In the genomic region with DNA sequence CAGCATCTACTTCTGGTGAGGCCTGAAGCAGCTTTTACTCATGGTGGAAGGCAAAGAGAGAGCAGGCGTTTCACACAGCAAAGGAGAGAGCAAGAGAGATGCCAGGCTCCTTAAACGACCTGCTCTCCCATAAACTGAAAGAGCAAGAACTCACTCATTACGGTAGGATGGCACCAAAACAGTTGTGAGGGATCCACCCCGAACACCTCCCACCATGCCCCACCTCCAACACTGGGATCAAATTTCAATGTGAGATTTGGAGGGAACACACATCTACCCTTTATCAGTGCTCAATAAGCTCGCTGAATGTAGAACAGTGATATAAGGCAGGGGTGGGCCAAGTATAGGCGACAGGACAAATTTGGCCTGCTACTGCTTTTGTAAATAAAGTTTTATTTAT, we compare ENCODE assay signal across 8 cellular contexts.
"Had no signal": no experiment of that assay in that cellular context is flagged by ENCODE, and none has a peak within 500 bp of the region (broad histone marks: within the 10 kb centered on the region; RNA-seq: fewer than 3 reads in every experiment).

No MANE protein-coding gene starts in this region.

- H3K36me3 ChIP-seq: HAP-1 had no signal

- H3K4me3 Mint-ChIP-seq: HFFc6 had no signal

- H3K36me3 Mint-ChIP-seq: IgD-negative memory B cell had no signal

- H3K9me3 Mint-ChIP-seq: HFFc6 had no signal

- ATAC-seq: HCT116, HepG2 had no signal

- H3K27me3 Mint-ChIP-seq: IgD-negative memory B cell had no signal

- H3K4me3 ChIP-seq: HAP-1 had no signal

- H3K27ac ChIP-seq: HL-60 had no signal

- H3K4me1 ChIP-seq: HAP-1 had no signal

- DNase-seq: GOT3, HFFc6, KBM-7 had no signal

- H3K9me3 ChIP-seq: HAP-1 had no signal

- H3K27ac Mint-ChIP-seq: HFFc6, IgD-negative memory B cell had no signal
